8 cellular contexts compared by ENCODE assay signal in genomic region chr21:46459356-46460112, GRCh38. TPM values are rescaled to one million over a fixed set of nuclear protein-coding genes. Genes with fewer than 3 reads are reported as not detected.
DNase-seq lines count a peak whose midpoint lies in the region; ATAC-seq, FAIRE-seq and TF ChIP-seq lines count a peak whose summit lies in the region.

No MANE protein-coding gene starts in this region.

- no peak for TF ChIP-seq POLR2A in erythroblast (IDR thresholded peaks at IDR 0.05; ENCODE audit: low read length)

- intact Hi-C loops in activated CD4-positive, alpha-beta T cell treated with anti-CD3 and anti-CD28 coated beads, Interleukin-2, amount 10 ng/mL, durations not matched to agents 24 days and 14 days (cut with micrococcal nuclease), result loop anchor here (2.0 to 5.0 kb wide), 2 partner anchors 135 to 317 kb away; partner anchors contain the start of gene PCNT

- no peaks in the 10 kb centered on the region for H3K9me3 ChIP-seq in muscle layer of duodenum (ENCODE audit: control insufficient read depth in 1 of 2, low read length in 2 of 2)

- H3K27ac Mint-ChIP-seq in activated CD4-positive, alpha-beta T cell treated with anti-CD3 and anti-CD28 coated beads, Interleukin-2, amount 10 ng/mL, durations not matched to agents 24 days and 14 days, result peak overlapping the region; percentile 85

- H3K27ac ChIP-seq in muscle layer of duodenum (ENCODE audit: low read length), result peak overlapping the region; percentile 16

- no peaks in the 10 kb centered on the region for H3K27me3 Mint-ChIP-seq in activated CD4-positive, alpha-beta T cell treated with anti-CD3 and anti-CD28 coated beads, Interleukin-2, amount 10 ng/mL, durations not matched to agents 24 days and 14 days

- FAIRE-seq in urothelium cell line (lab: Jason Lieb, UNC), result no peak

- peak overlapping the region; percentile 80 for H3K4me3 ChIP-seq in AG04449 (ENCODE audit: low read depth, low read length)
- H3K4me3 ChIP-seq in muscle layer of duodenum (ENCODE audit: low read depth in 1 of 2, low read length in 2 of 2), result peak overlapping the region; percentile 76 to 81

- H3K9me3 Mint-ChIP-seq in activated CD4-positive, alpha-beta T cell treated with anti-CD3 and anti-CD28 coated beads, Interleukin-2, amount 10 ng/mL, durations not matched to agents 24 days and 14 days, result no peaks in the 10 kb centered on the region

- H3K4me1 ChIP-seq in muscle layer of duodenum (ENCODE audit: control insufficient read depth in 1 of 2, insufficient read depth in 2 of 2, low read length in 2 of 2), result peaks cover 9 to 41% of the 10 kb centered on the region in 2 donors

- CTCF ChIA-PET in AG04449 (lab: Yijun Ruan, JAX), result interaction anchor here (1.2 kb wide), 1 partner anchor 19 kb away, joined by 3 read pairs; no protein-coding TSS in a partner anchor

- no peak for ATAC-seq in HG03045 (IDR thresholded peaks at IDR 0.05; ENCODE audit: unreplicated experiment)

- H3K4me1 Mint-ChIP-seq in activated CD4-positive, alpha-beta T cell treated with anti-CD3 and anti-CD28 coated beads, Interleukin-2, amount 10 ng/mL, durations not matched to agents 24 days and 14 days, result peaks cover 37% of the 10 kb centered on the region

- H3K36me3 Mint-ChIP-seq in activated CD4-positive, alpha-beta T cell treated with anti-CD3 and anti-CD28 coated beads, Interleukin-2, amount 10 ng/mL, durations not matched to agents 24 days and 14 days (ENCODE audit: low read depth), result peaks cover 28% of the 10 kb centered on the region

- TF ChIP-seq CTCF in AG04449 (IDR thresholded peaks at IDR 0.05; ENCODE audit: insufficient read depth, low read length, missing control alignments), result no peak

- H3K4me3 Mint-ChIP-seq in activated CD4-positive, alpha-beta T cell treated with anti-CD3 and anti-CD28 coated beads, Interleukin-2, amount 10 ng/mL, durations not matched to agents 24 days and 14 days, result peak overlapping the region; percentile 93

- POLR2A ChIA-PET in AG04449 (lab: Yijun Ruan, JAX), result no interaction called here

- H3K27me3 ChIP-seq in muscle layer of duodenum (ENCODE audit: low read depth, low read length), result no peaks in the 10 kb centered on the region

- H3K36me3 ChIP-seq in muscle layer of duodenum (ENCODE audit: control insufficient read depth in 1 of 2, insufficient read depth in 2 of 2, low read length in 2 of 2), result peaks cover 0 to 6% of the 10 kb centered on the region in 2 donors

- DNase-seq in AG04449 (ENCODE audit: low read depth, low spot score) (no peak), HT1080 (ENCODE audit: low read depth) (peak; percentile 21), erythroblast (lab: John Stamatoyannopoulos, UW) (peak; percentile 52 to 56), urothelium cell line (ENCODE audit: low spot score) (peak; percentile 26), GDM1 (lab: John Stamatoyannopoulos, UW) (no peak)
- DNase-seq in activated CD4-positive, alpha-beta T cell treated with anti-CD3 and anti-CD28 coated beads, Interleukin-2, amount 10 ng/mL, durations not matched to agents 24 days and 14 days, result peak; percentile 67

RNA-seq across cellular contexts. Expression of gene DIP2A, which starts 0.8 kb away (rescaled TPM):
- total RNA-seq in HT1080 (2014; rRNA removed; shearing (Covaris generic)), result 16.7 and 17.7 TPM in 2 replicates
- polyA plus RNA-seq in HT1080 (2015; cell fraction: cytosol; rRNA removed), result 12.6 and 13.9 TPM in 2 replicates
- 58.8 and 64.1 TPM in 2 replicates for polyA plus RNA-seq in HT1080 (2015; cell fraction: nucleus; rRNA removed)
- 30.5 and 31.3 TPM in 2 replicates for total RNA-seq in activated CD4-positive, alpha-beta T cell treated with anti-CD3 and anti-CD28 coated beads, Interleukin-2, amount 10 ng/mL, durations not matched to agents 24 days and 14 days

Comparison
In these comparisons a context has a peak if more than half of its experiments do, and no peak if none do; other contexts are left out.
1. DNase-seq: peak in HT1080 (single experiment), activated CD4-positive, alpha-beta T cell treated with anti-CD3 and anti-CD28 coated beads, Interleukin-2, amount 10 ng/mL, durations not matched to agents 24 days and 14 days (single experiment), erythroblast (2 of 2) and urothelium cell line (single experiment); none in AG04449 (single experiment) and GDM1 (single experiment).